ENCODE assay signal across 8 cellular contexts in genomic region chr2:95166065-95166763, GRCh38. TPM values are rescaled to one million over a fixed set of nuclear protein-coding genes. Genes with fewer than 3 reads are reported as not detected.
DNase-seq lines count a peak whose midpoint lies in the region; ATAC-seq and TF ChIP-seq lines count a peak whose summit lies in the region.

No MANE protein-coding gene starts in this region.

- no peaks in the 10 kb centered on the region for H3K27me3 Mint-ChIP-seq in activated CD8-positive, alpha-beta T cell treated with anti-CD3 and anti-CD28 coated beads, Interleukin-2, amount 10 ng/mL, durations not matched to agents 7 days and 5 days (ENCODE audit: low read depth)

- H3K4me1 Mint-ChIP-seq in activated CD8-positive, alpha-beta T cell treated with anti-CD3 and anti-CD28 coated beads, Interleukin-2, amount 10 ng/mL, durations not matched to agents 7 days and 5 days (ENCODE audit: low read depth), result peaks cover 27% of the 10 kb centered on the region

- H3K4me1 ChIP-seq in iPS-18a (ENCODE audit: control insufficient read depth, low read depth, low read length) (no peaks in the 10 kb centered on the region), stomach (peaks cover 0 to 32% (median 19%) of the 10 kb centered on the region in 4 donors)

- CTCF ChIA-PET in activated CD8-positive, alpha-beta T cell treated with anti-CD3 and anti-CD28 coated beads, Interleukin-2, amount 10 ng/mL, durations not matched to agents 7 days and 5 days (lab: Charles Lee), result interaction anchor here (1.0 to 3.1 kb wide), 5 partner anchors 16 to 143 kb away, joined by 3 to 16 read pairs (median 7); partner anchors contain the start of gene MRPS5

- peak overlapping the region; percentile 99 for H3K4me3 ChIP-seq in iPS-18a (ENCODE audit: low read length)
- peak overlapping the region; percentile 70 to 94 (median 82) for H3K4me3 ChIP-seq in stomach

- peak; percentile 6 for ATAC-seq in GM18858 (IDR thresholded peaks at IDR 0.05; ENCODE audit: unreplicated experiment)
- peak; percentile 14 for ATAC-seq in HG02759 (IDR thresholded peaks at IDR 0.05; ENCODE audit: unreplicated experiment)
- peak; percentile 27 for ATAC-seq in activated CD8-positive, alpha-beta T cell treated with anti-CD3 and anti-CD28 coated beads, Interleukin-2, amount 10 ng/mL, durations not matched to agents 7 days and 5 days

- peak overlapping the region; percentile 93 for H3K4me3 Mint-ChIP-seq in activated CD8-positive, alpha-beta T cell treated with anti-CD3 and anti-CD28 coated beads, Interleukin-2, amount 10 ng/mL, durations not matched to agents 7 days and 5 days

- POLR2A ChIA-PET in activated CD8-positive, alpha-beta T cell treated with anti-CD3 and anti-CD28 coated beads, Interleukin-2, amount 10 ng/mL, durations not matched to agents 7 days and 5 days (lab: Charles Lee), result interaction anchor here (0.5 to 2.0 kb wide), 2 partner anchors 30 to 45 kb away, joined by 3 to 11 read pairs; partner anchors contain the start of gene MRPS5

- no peaks in the 10 kb centered on the region for H3K27me3 ChIP-seq in iPS-18a (ENCODE audit: control insufficient read depth, insufficient read depth, low read length)
- H3K27me3 ChIP-seq in stomach, result no peaks in the 10 kb centered on the region

- intact Hi-C loops in stomach (cut with DNase I; ENCODE audit: low total_unique reads), result no loop called here

- TF ChIP-seq POLR2A in stomach (IDR thresholded peaks at IDR 0.05) (no peak), erythroblast (IDR thresholded peaks at IDR 0.05; ENCODE audit: low read length) (no peak)

- TF ChIP-seq EP300 in stomach (IDR thresholded peaks at IDR 0.05), result no peak

- TF ChIP-seq CTCF in stomach (IDR thresholded peaks at IDR 0.05), result no peak

- H3K36me3 Mint-ChIP-seq in activated CD8-positive, alpha-beta T cell treated with anti-CD3 and anti-CD28 coated beads, Interleukin-2, amount 10 ng/mL, durations not matched to agents 7 days and 5 days (ENCODE audit: low read depth), result peaks cover 19% of the 10 kb centered on the region

- no peak overlapping the region for H3K27ac ChIP-seq in iPS-18a (ENCODE audit: low read length)
- peak overlapping the region; percentile 93 to 96 (median 95) for H3K27ac ChIP-seq in stomach

- peak overlapping the region; percentile 84 for H3K9ac ChIP-seq in iPS-18a (ENCODE audit: low read length)

- 6 to 11% (median 7%) methylated on average over 14 to 16 of the region's 16 CpGs for WGBS in stomach, 5 donors

- DNase-seq in activated CD8-positive, alpha-beta T cell treated with anti-CD3 and anti-CD28 coated beads, Interleukin-2, amount 10 ng/mL, durations not matched to agents 7 days and 5 days, result no peak
- DNase-seq in stomach (no peak), erythroblast (lab: John Stamatoyannopoulos, UW) (no peak), SHP77 (lab: John Stamatoyannopoulos, UW) (no peak), OCI-M2 (lab: John Stamatoyannopoulos, UW; ENCODE audit: unreplicated experiment) (no peak)

- peak overlapping the region; percentile 96 for H3K27ac Mint-ChIP-seq in activated CD8-positive, alpha-beta T cell treated with anti-CD3 and anti-CD28 coated beads, Interleukin-2, amount 10 ng/mL, durations not matched to agents 7 days and 5 days

- no peaks in the 10 kb centered on the region for H3K9me3 ChIP-seq in iPS-18a (ENCODE audit: control insufficient read depth, low read depth, low read length)
- H3K9me3 ChIP-seq in stomach, result no peaks in the 10 kb centered on the region

- H3K36me3 ChIP-seq in iPS-18a (ENCODE audit: control insufficient read depth, low read depth, low read length) (no peaks in the 10 kb centered on the region), stomach (no peaks in the 10 kb centered on the region)

- H3K9me3 Mint-ChIP-seq in activated CD8-positive, alpha-beta T cell treated with anti-CD3 and anti-CD28 coated beads, Interleukin-2, amount 10 ng/mL, durations not matched to agents 7 days and 5 days (ENCODE audit: insufficient read depth), result no peaks in the 10 kb centered on the region

RNA-seq across cellular contexts. Expression of gene ZNF2, which starts 0.6 kb away (rescaled TPM):
- total RNA-seq in activated CD8-positive, alpha-beta T cell treated with anti-CD3 and anti-CD28 coated beads, Interleukin-2, amount 10 ng/mL, durations not matched to agents 7 days and 5 days, result 1 to 10 TPM; 4.5 to 5.0 TPM
- total RNA-seq in stomach, result 1 to 10 TPM in 4 of 5 donors, not detected in 1; 2.8 to 5.1 (median 3.8) TPM
- 1 to 10 TPM; 1.5 to 1.7 (median 1.5) TPM for polyA plus RNA-seq in stomach

RNA-seq across cellular contexts. Expression of gene ZNF514, which starts 6.6 kb away (rescaled TPM):
- total RNA-seq in activated CD8-positive, alpha-beta T cell treated with anti-CD3 and anti-CD28 coated beads, Interleukin-2, amount 10 ng/mL, durations not matched to agents 7 days and 5 days, result 10 to 100 TPM; 16.3 to 17.4 TPM
- 10 to 100 TPM in 3 of 5 donors, 1 to 10 TPM in 2; 6.4 to 37.5 (median 11.7) TPM for total RNA-seq in stomach
- 10 to 100 TPM in 1 of 3 donors, 1 to 10 TPM in 2; 5.7 to 12.6 (median 5.9) TPM for polyA plus RNA-seq in stomach

RNA-seq across cellular contexts. Expression of gene ZNF892, which starts 41.1 kb away (rescaled TPM):
- 1 to 10 TPM; 3.8 to 3.9 TPM for total RNA-seq in activated CD8-positive, alpha-beta T cell treated with anti-CD3 and anti-CD28 coated beads, Interleukin-2, amount 10 ng/mL, durations not matched to agents 7 days and 5 days
- total RNA-seq in stomach, result 10 to 100 TPM in 1 of 5 donors, 1 to 10 TPM in 4; 1.2 to 12.5 (median 4.2) TPM
- under 1 TPM in 2 of 3 donors, not detected in 1; 0.23 to 0.62 TPM for polyA plus RNA-seq in stomach

RNA-seq across cellular contexts. Expression of gene MRPS5, which starts 44.6 kb away (rescaled TPM):
- total RNA-seq in activated CD8-positive, alpha-beta T cell treated with anti-CD3 and anti-CD28 coated beads, Interleukin-2, amount 10 ng/mL, durations not matched to agents 7 days and 5 days, result 10 to 100 TPM; 79.8 to 83.3 TPM
- 10 to 100 TPM; 28.6 to 75.2 (median 43.7) TPM for total RNA-seq in stomach
- polyA plus RNA-seq in stomach, result 10 to 100 TPM; 44.5 to 78.2 (median 49.8) TPM
